In genomic region chr1:77905603-77906002, GRCh38 we compare ENCODE assay signal across 17 cellular contexts. TPM values are rescaled to one million over a fixed set of nuclear protein-coding genes. Genes with fewer than 3 reads are reported as not detected.
A peak's percentile ranks its signal among the peaks of the same experiment; 100 is the strongest.
DNase-seq lines count a peak whose midpoint lies in the region; ATAC-seq and TF ChIP-seq lines count a peak whose summit lies in the region.
"Had no signal": no experiment of that assay in that cellular context is flagged by ENCODE, and none has a peak within 500 bp of the region (broad histone marks: within the 10 kb centered on the region; RNA-seq: fewer than 3 reads in every experiment).

No MANE protein-coding gene starts in this region.

- no peak overlapping the region for H3K4me3 Mint-ChIP-seq in chondrocyte (ENCODE audit: unreplicated experiment)
- H3K4me3 Mint-ChIP-seq: CD14-positive monocyte; CD8-positive, alpha-beta T cell; IgD-negative memory B cell had no signal

- in situ Hi-C loops in IMR-90 (cut with MboI; ENCODE audit: low sequenced_read_pairs) (no loop called here), gastrocnemius medialis (cut with MboI; ENCODE audit: low sequenced_read_pairs in 4 of 4) (no loop called here)

- H3K9me3 Mint-ChIP-seq in chondrocyte (ENCODE audit: low read depth), result no peaks in the 10 kb centered on the region
- H3K9me3 Mint-ChIP-seq: CD8-positive, alpha-beta T cell; IgD-negative memory B cell had no signal

- POLR2A ChIA-PET in IMR-90 (lab: Charles Lee; ENCODE audit: unreplicated experiment), result no interaction called here

- no peak overlapping the region for H3K27ac ChIP-seq in left ventricle myocardium inferior (replicated peaks)
- no peak overlapping the region for H3K27ac ChIP-seq in IMR-90 (ENCODE audit: insufficient read depth, low read length)
- H3K27ac ChIP-seq in gastrocnemius medialis, result peak overlapping the region; percentile 10 to 86 (median 76)

- H3K36me3 ChIP-seq in left ventricle myocardium inferior, result peaks cover 6% of the 10 kb centered on the region
- H3K36me3 ChIP-seq in IMR-90 (ENCODE audit: control insufficient read depth, insufficient read depth, low read length), result peaks cover 17% of the 10 kb centered on the region
- H3K36me3 ChIP-seq in gastrocnemius medialis, result peaks cover 0 to 18% of the 10 kb centered on the region in 2 donors

- H3K27me3 ChIP-seq in left ventricle myocardium inferior (ENCODE audit: low read depth), result no peaks in the 10 kb centered on the region
- no peaks in the 10 kb centered on the region for H3K27me3 ChIP-seq in IMR-90 (ENCODE audit: control insufficient read depth, insufficient read depth, low read length)
- H3K27me3 ChIP-seq in gastrocnemius medialis, result no peaks in the 10 kb centered on the region

- DNase-seq in left ventricle myocardium superior, result no peak
- DNase-seq in left ventricle myocardium inferior, result no peak
- no peak for DNase-seq in IMR-90
- DNase-seq in chondrocyte (ENCODE audit: low spot score), result no peak
- no peak for DNase-seq in gastrocnemius medialis
- DNase-seq in amygdala (lab: John Stamatoyannopoulos, UW), result no peak
- DNase-seq: CD8-positive, alpha-beta T cell; COR-L47; DMS153; DMS79 treated with DMSO at 0.1 percent for 48 hours; EL had no signal

- intact Hi-C loops in left ventricle myocardium superior (cut with micrococcal nuclease) (no loop called here), left ventricle myocardium inferior (cut with micrococcal nuclease) (no loop called here), IMR-90 (cut with micrococcal nuclease) (loop anchor here (10.0 kb wide), 1 partner anchor 761 kb away; no protein-coding TSS in a partner anchor), gastrocnemius medialis (cut with DNase I; ENCODE audit: low total_unique reads) (loop anchor here (10.0 kb wide), 1 partner anchor 139 kb away; the partner anchor contains the start of gene GIPC2)

- no peak for TF ChIP-seq POLR2A in IMR-90 (IDR thresholded peaks at IDR 0.05; ENCODE audit: low read depth, low read length)
- TF ChIP-seq POLR2A in gastrocnemius medialis (IDR thresholded peaks at IDR 0.05), result no peak

- CTCF ChIA-PET in IMR-90 (lab: Yijun Ruan, JAX), result no interaction called here

- H4K8ac ChIP-seq in IMR-90 (ENCODE audit: low read depth in 2 of 2, low read length in 2 of 2), result no peak overlapping the region

- H3K56ac ChIP-seq in IMR-90 (ENCODE audit: extremely low read depth, insufficient read depth, low read length), result no peak overlapping the region

- H3K9me3 ChIP-seq in left ventricle myocardium inferior (replicated peaks) (no peaks in the 10 kb centered on the region), IMR-90 (ENCODE audit: control insufficient read depth, insufficient read depth, low read length) (no peaks in the 10 kb centered on the region), gastrocnemius medialis (no peaks in the 10 kb centered on the region)

- H4K91ac ChIP-seq in IMR-90 (ENCODE audit: insufficient read depth, low read depth, low read length), result no peak overlapping the region

- H3K4me1 ChIP-seq in left ventricle myocardium inferior (peaks cover 60% of the 10 kb centered on the region), IMR-90 (ENCODE audit: control insufficient read depth, insufficient read depth, low read length) (peaks cover 2% of the 10 kb centered on the region), gastrocnemius medialis (peaks cover 37 to 41% of the 10 kb centered on the region in 2 donors)

- H3K14ac ChIP-seq in IMR-90 (replicated peaks; ENCODE audit: low read depth, low read length), result no peak overlapping the region

- H3K27ac Mint-ChIP-seq in chondrocyte (ENCODE audit: unreplicated experiment), result peak overlapping the region; percentile 76
- H3K27ac Mint-ChIP-seq: CD8-positive, alpha-beta T cell; IgD-negative memory B cell had no signal

- ATAC-seq in left ventricle myocardium superior (peak; percentile 16), IMR-90 (ENCODE audit: low read depth) (no peak), gastrocnemius medialis (peak in 1 of 2 donors; percentile 11), GM18498 (IDR thresholded peaks at IDR 0.05; ENCODE audit: unreplicated experiment) (no peak), HG03175 (IDR thresholded peaks at IDR 0.05; ENCODE audit: unreplicated experiment) (no peak)
- ATAC-seq: CD8-positive, alpha-beta T cell; HCT116 had no signal

- no peak overlapping the region for H3K4me2 ChIP-seq in IMR-90 (ENCODE audit: low read depth, low read length)

- no peak overlapping the region for H2AK5ac ChIP-seq in IMR-90 (ENCODE audit: low read depth, low read length)

- H3K4ac ChIP-seq in IMR-90 (ENCODE audit: low read depth, low read length), result no peak overlapping the region

- no peak overlapping the region for H2BK15ac ChIP-seq in IMR-90 (ENCODE audit: low read depth, low read length)

- H3K9me1 ChIP-seq in IMR-90 (ENCODE audit: insufficient read depth, low read length), result peaks cover 12% of the 10 kb centered on the region

- no TSS peak for BruUV-seq in IMR-90 (replicated peaks; lab: Mats Ljungman, UMichigan)

- H2BK5ac ChIP-seq in IMR-90 (ENCODE audit: low read depth, low read length, poor library complexity, severe bottlenecking), result peak overlapping the region; percentile 33

- peaks cover 57% of the 10 kb centered on the region for H4K20me1 ChIP-seq in IMR-90 (ENCODE audit: insufficient read depth, low read length)

- WGBS in IMR-90 (ENCODE audit: extremely low coverage in 2 of 2, insufficient read length in 1 of 2), 2 experiments, result no CpG with 5 or more reads among the region's 1 CpG

- no peak overlapping the region for H2AFZ ChIP-seq in IMR-90 (replicated peaks; ENCODE audit: low read length, poor library complexity)

- no peaks in the 10 kb centered on the region for H3K27me3 Mint-ChIP-seq in chondrocyte (ENCODE audit: low read depth)
- H3K27me3 Mint-ChIP-seq: IgD-negative memory B cell had no signal

- H3K36me3 Mint-ChIP-seq in chondrocyte (ENCODE audit: low read depth), result peaks cover 4% of the 10 kb centered on the region
- H3K36me3 Mint-ChIP-seq: CD14-positive monocyte; CD8-positive, alpha-beta T cell; IgD-negative memory B cell had no signal

- no peak overlapping the region for H2BK20ac ChIP-seq in IMR-90 (ENCODE audit: low read depth, low read length)

- no peak overlapping the region for H3K9ac ChIP-seq in IMR-90 (ENCODE audit: low read depth, low read length)

- no peak overlapping the region for H4K5ac ChIP-seq in IMR-90 (ENCODE audit: low read depth, low read length)

- peaks cover 17 to 50% of the 10 kb centered on the region in 2 experiments for H3K79me1 ChIP-seq in IMR-90 (ENCODE audit: low read depth in 1 of 2, low read length in 2 of 2)

- dilution Hi-C loops in IMR-90 (cut with HindIII; ENCODE audit: low sequenced_read_pairs, unreplicated experiment), result no loop called here

- no peak for TF ChIP-seq RAD21 in IMR-90 (IDR thresholded peaks at IDR 0.05; ENCODE audit: low read length)

- no peak overlapping the region for H2AK9ac ChIP-seq in IMR-90 (replicated peaks; ENCODE audit: low read depth, low read length, poor library complexity)

- H2BK120ac ChIP-seq in IMR-90 (ENCODE audit: low read depth, low read length), result no peak overlapping the region

- H3K4me3 ChIP-seq in left ventricle myocardium inferior (no peak overlapping the region), IMR-90 (ENCODE audit: insufficient read depth, low read depth, low read length) (no peak overlapping the region), gastrocnemius medialis (no peak overlapping the region)

- TF ChIP-seq CTCF in left ventricle myocardium inferior (IDR thresholded peaks at IDR 0.05; ENCODE audit: borderline replicate concordance) (no peak), IMR-90 (conservative IDR thresholded peaks at IDR 0.05; ENCODE audit: low read depth, low read length) (no peak), chondrocyte (IDR thresholded peaks at IDR 0.05) (no peak), gastrocnemius medialis (IDR thresholded peaks at IDR 0.05 in 4 of 5, conservative IDR thresholded peaks at IDR 0.05 in 1 of 5) (no peak)

- peaks cover 23% of the 10 kb centered on the region for H3K4me1 Mint-ChIP-seq in chondrocyte (ENCODE audit: low read depth)
- H3K4me1 Mint-ChIP-seq: IgD-negative memory B cell had no signal

- peak overlapping the region; percentile 43; the same call in 1 of the 2 replicates for H3K23ac ChIP-seq in IMR-90 (ENCODE audit: low read depth, low read length)

- no peak overlapping the region for H3K18ac ChIP-seq in IMR-90 (ENCODE audit: low read depth, low read length)

TF ChIP-seq in IMR-90, 13 proteins besides CTCF, POLR2A, EP300 and RAD21 (continues in another document):
- TF ChIP-seq RFX5 (IDR thresholded peaks at IDR 0.05; ENCODE audit: low read depth, low read length) (no peak), MXI1 (IDR thresholded peaks at IDR 0.05; ENCODE audit: borderline replicate concordance, low read depth, low read length) (no peak), SMC3 (IDR thresholded peaks at IDR 0.05; ENCODE audit: low read depth, low read length) (no peak), CEBPB (IDR thresholded peaks at IDR 0.05; ENCODE audit: low read depth, low read length) (no peak), ELK1 (IDR thresholded peaks at IDR 0.05; ENCODE audit: borderline replicate concordance, low read depth, low read length) (no peak), NFE2L2 (IDR thresholded peaks at IDR 0.05; ENCODE audit: low read depth, low read length) (no peak), BHLHE40 (IDR thresholded peaks at IDR 0.05; ENCODE audit: low read depth, low read length) (no peak), USF2 (IDR thresholded peaks at IDR 0.05; ENCODE audit: low read depth, low read length) (no peak), RCOR1 (IDR thresholded peaks at IDR 0.05; ENCODE audit: insufficient replicate concordance, low read length) (no peak)

RNA-seq across cellular contexts. Expression of gene NEXN, which starts 17.2 kb away (rescaled TPM):
- total RNA-seq in left ventricle myocardium superior (365 TPM), left ventricle myocardium inferior (391 TPM), IMR-90 (2012; rRNA removed) (5.2 and 10.3 TPM in 2 replicates), chondrocyte (46.2 to 48.3 TPM (median 47.6 TPM) in 3 replicates), gastrocnemius medialis (100 to 1,000 TPM; 105 to 297 (median 200) TPM)
- polyA plus RNA-seq in IMR-90 (2012; rRNA removed), result 13.4 and 16.1 TPM in 2 replicates
- polyA plus RNA-seq in IMR-90 (2012; cell fraction: cytosol; rRNA removed), result 1.9 and 2.5 TPM in 2 replicates
- 2.7 and 27.0 TPM in 2 replicates for polyA plus RNA-seq in IMR-90 (2012; cell fraction: nucleus; rRNA removed; ENCODE audit: low replicate concordance)
- total RNA-seq: HT-29 had no signal

Comparison
In these comparisons a context has a peak if more than half of its experiments do, and no peak if none do; other contexts are left out.
1. H3K27ac ChIP-seq: peak in gastrocnemius medialis (4 of 4); none in left ventricle myocardium inferior (single experiment) and IMR-90 (single experiment).
2. intact Hi-C loops: an anchor here in IMR-90 (10.0 kb wide) and gastrocnemius medialis (10.0 kb wide); none called in left ventricle myocardium superior and left ventricle myocardium inferior.